18 cellular contexts compared by ENCODE assay signal in the genomic region with DNA sequence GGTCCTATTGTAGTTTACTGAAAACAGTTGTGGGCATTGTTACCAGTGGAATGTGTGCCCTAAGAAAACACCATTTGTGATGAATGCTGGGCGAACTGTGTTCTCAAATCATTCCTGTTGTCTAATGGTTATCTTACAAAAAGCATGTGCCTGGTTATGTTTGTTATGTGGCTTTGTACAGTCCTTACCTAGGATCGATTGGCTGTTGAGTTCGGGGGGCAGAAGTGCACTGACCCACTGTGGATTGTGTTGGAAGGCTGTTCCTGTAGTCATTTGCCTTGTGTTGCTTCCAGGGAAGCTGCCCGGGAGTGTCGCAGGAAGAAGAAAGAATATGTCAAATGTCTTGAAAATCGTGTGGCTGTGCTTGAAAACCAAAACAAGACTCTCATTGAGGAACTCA.
DNase-seq lines count a peak whose midpoint lies in the region; ATAC-seq lines count a peak whose summit lies in the region.
"Had no signal": no experiment of that assay in that cellular context is flagged by ENCODE, and none has a peak within 500 bp of the region (broad histone marks: within the 10 kb centered on the region; RNA-seq: fewer than 3 reads in every experiment).

No MANE protein-coding gene starts in this region.

- ATAC-seq in central memory CD8-positive, alpha-beta T cell (replicated peaks; ENCODE audit: extremely low read depth, poor library complexity, severe bottlenecking) = no peak
- ATAC-seq: right cardiac atrium had no signal

- in situ Hi-C loops in ACHN (cut with HindIII; ENCODE audit: low pct_ligation_motif_present, low pct_unique_long_range_greater_than_20kb, low sequenced_read_pairs) = no loop called here

- peaks cover 62% of the 10 kb centered on the region for H3K4me1 Mint-ChIP-seq in activated naive CD4-positive, alpha-beta T cell treated with anti-CD3 and anti-CD28 coated beads, Interleukin-2, amount 10 ng/mL, durations not matched to agents 7 days and 5 days
- peaks cover 4% of the 10 kb centered on the region for H3K4me1 Mint-ChIP-seq in central memory CD8-positive, alpha-beta T cell

- H3K9me3 Mint-ChIP-seq in activated naive CD4-positive, alpha-beta T cell treated with anti-CD3 and anti-CD28 coated beads, Interleukin-2, amount 10 ng/mL, durations not matched to agents 7 days and 5 days = no peaks in the 10 kb centered on the region
- no peaks in the 10 kb centered on the region for H3K9me3 Mint-ChIP-seq in central memory CD8-positive, alpha-beta T cell
- H3K9me3 Mint-ChIP-seq: CD8-positive, alpha-beta memory T cell had no signal

- CTCF ChIA-PET in activated naive CD4-positive, alpha-beta T cell treated with anti-CD3 and anti-CD28 coated beads, Interleukin-2, amount 10 ng/mL, durations not matched to agents 7 days and 5 days (lab: Charles Lee) = interaction anchor here (0.9 to 7.1 kb wide), 4 partner anchors 9 to 15 kb away, joined by 3 to 77 read pairs (median 4); no protein-coding TSS in a partner anchor

- H3K4me3 Mint-ChIP-seq in activated naive CD4-positive, alpha-beta T cell treated with anti-CD3 and anti-CD28 coated beads, Interleukin-2, amount 10 ng/mL, durations not matched to agents 7 days and 5 days = no peak overlapping the region
- no peak overlapping the region for H3K4me3 Mint-ChIP-seq in central memory CD8-positive, alpha-beta T cell
- H3K4me3 Mint-ChIP-seq: CD8-positive, alpha-beta memory T cell had no signal

- peaks cover 60% of the 10 kb centered on the region for H3K36me3 Mint-ChIP-seq in activated naive CD4-positive, alpha-beta T cell treated with anti-CD3 and anti-CD28 coated beads, Interleukin-2, amount 10 ng/mL, durations not matched to agents 7 days and 5 days
- H3K36me3 Mint-ChIP-seq in central memory CD8-positive, alpha-beta T cell (ENCODE audit: insufficient read depth) = peaks cover 8% of the 10 kb centered on the region

- H3K27me3 Mint-ChIP-seq in activated naive CD4-positive, alpha-beta T cell treated with anti-CD3 and anti-CD28 coated beads, Interleukin-2, amount 10 ng/mL, durations not matched to agents 7 days and 5 days = no peaks in the 10 kb centered on the region
- H3K27me3 Mint-ChIP-seq in central memory CD8-positive, alpha-beta T cell = no peaks in the 10 kb centered on the region
- H3K27me3 Mint-ChIP-seq: CD8-positive, alpha-beta memory T cell had no signal

- DNase-seq in activated naive CD4-positive, alpha-beta T cell treated with anti-CD3 and anti-CD28 coated beads, Interleukin-2, amount 10 ng/mL, durations not matched to agents 7 days and 5 days = no peak
- no peak for DNase-seq in activated naive CD4-positive, alpha-beta T cell treated with anti-CD3 and anti-CD28 coated beads, Interleukin-2, amount 50 U/mL, for 16 hours
- no peak for DNase-seq in central memory CD8-positive, alpha-beta T cell (ENCODE audit: low spot score in 2 of 2)
- peak; percentile 20 for DNase-seq in midbrain (lab: John Stamatoyannopoulos, UW)
- no peak for DNase-seq in substantia nigra (lab: John Stamatoyannopoulos, UW)
- DNase-seq in activated gamma-delta T cell (lab: John Stamatoyannopoulos, UW) = no peak
- no peak for DNase-seq in superior temporal gyrus (ENCODE audit: extremely low spot score)
- DNase-seq in ACHN = no peak
- DNase-seq: CD8-positive, alpha-beta memory T cell; EL; kidney glomerular epithelial cell; NCI-H2029; NCI-H510A; right cardiac atrium; SHP77 treated with DMSO at 0.1 percent for 48 hours; stimulated activated CD4-positive, alpha-beta T cell treated with anti-CD3 and anti-CD28 coated beads, Interleukin-1b, Interleukin-23, amount 100 ng/mL, for 48 hours; tibial artery had no signal

- peak overlapping the region; percentile 27 for H3K27ac ChIP-seq in substantia nigra (ENCODE audit: low read depth, low read length, poor library complexity, severe bottlenecking)
- H3K27ac ChIP-seq: ascending aorta, tibial artery had no signal

- peak overlapping the region; percentile 35 for H3K27ac Mint-ChIP-seq in activated naive CD4-positive, alpha-beta T cell treated with anti-CD3 and anti-CD28 coated beads, Interleukin-2, amount 10 ng/mL, durations not matched to agents 7 days and 5 days
- peak overlapping the region; percentile 62 for H3K27ac Mint-ChIP-seq in central memory CD8-positive, alpha-beta T cell (ENCODE audit: low read depth)
